In genomic region chr2:46666044-46666662, GRCh38 we compare ENCODE assay signal across 17 cellular contexts. TPM values are rescaled to one million over a fixed set of nuclear protein-coding genes. Genes with fewer than 3 reads are reported as not detected.
DNase-seq lines count a peak whose midpoint lies in the region; ATAC-seq, FAIRE-seq and TF ChIP-seq lines count a peak whose summit lies in the region.
"Had no signal": no experiment of that assay in that cellular context is flagged by ENCODE, and none has a peak within 500 bp of the region (broad histone marks: within the 10 kb centered on the region; RNA-seq: fewer than 3 reads in every experiment).

No MANE protein-coding gene starts in this region.

- TF ChIP-seq CTCF in kidney (IDR thresholded peaks at IDR 0.05; ENCODE audit: borderline replicate concordance, extremely low read depth, insufficient read depth) (no peak), sigmoid colon (IDR thresholded peaks at IDR 0.05) (no peak), GM10266 (IDR thresholded peaks at IDR 0.05; ENCODE audit: control insufficient read depth, insufficient read depth, low read depth, missing control alignments) (no peak), Peyer's patch (IDR thresholded peaks at IDR 0.05) (no peak)

- FAIRE-seq in kidney (lab: Jason Lieb, UNC), result no peak

- TF ChIP-seq POLR2A in sigmoid colon (IDR thresholded peaks at IDR 0.05), result no peak
- no peak for TF ChIP-seq POLR2A in Peyer's patch (IDR thresholded peaks at IDR 0.05)

- peak overlapping the region in 1 of 2 donors; percentile 15 for H3K27ac ChIP-seq in kidney (ENCODE audit: low read depth in 2 of 2, low read length in 2 of 2)
- H3K27ac ChIP-seq in sigmoid colon, result peak overlapping the region; percentile 58 to 80 (median 78)
- H3K27ac ChIP-seq in Peyer's patch, result peak overlapping the region in 1 of 4 donors; percentile 65
- H3K27ac ChIP-seq: dorsolateral prefrontal cortex had no signal

- H3K9me3 ChIP-seq in kidney (ENCODE audit: control insufficient read depth in 1 of 2, low read length in 2 of 2), result no peaks in the 10 kb centered on the region
- H3K9me3 ChIP-seq in sigmoid colon, result no peaks in the 10 kb centered on the region
- no peaks in the 10 kb centered on the region for H3K9me3 ChIP-seq in Peyer's patch

- 78 to 83% methylated on average over 14 of the region's 14 CpGs for WGBS in sigmoid colon, 2 donors

- intact Hi-C loops in kidney (cut with DNase I), result no loop called here
- intact Hi-C loops in sigmoid colon (cut with DNase I), result loop anchor here (2.0 kb wide), 3 partner anchors 115 to 209 kb away; no protein-coding TSS in a partner anchor

- DNase-seq in DMS 273 treated with DMSO at 0.1 percent for 48 hours (lab: John Stamatoyannopoulos, UW), result peak; percentile 81
- peak; percentile 57 for DNase-seq in cerebellum (ENCODE audit: low spot score)
- DNase-seq in kidney, result peak; percentile 80
- DNase-seq in sigmoid colon, result peak; percentile 95
- DNase-seq in GM10266 (ENCODE audit: extremely low spot score), result no peak
- no peak for DNase-seq in NCI-H1105 treated with DMSO at 0.1 percent for 48 hours (lab: John Stamatoyannopoulos, UW)
- DNase-seq in Peyer's patch, result no peak
- DNase-seq: ACHN; activated naive CD4-positive, alpha-beta T cell; H7; mesendoderm; MM.1S; NCI-H2029; stimulated activated CD4-positive, alpha-beta T cell treated with anti-CD3 and anti-CD28 coated beads, Interleukin-2, amount 100 ng/mL, for 48 hours had no signal

- no peak overlapping the region for H3K9ac ChIP-seq in kidney (ENCODE audit: low read length in 2 of 2)

- H3K4me3 ChIP-seq in kidney (ENCODE audit: low read length in 2 of 2) (no peak overlapping the region), sigmoid colon (no peak overlapping the region), Peyer's patch (no peak overlapping the region)
- H3K4me3 ChIP-seq: dorsolateral prefrontal cortex had no signal

- no peaks in the 10 kb centered on the region for H3K36me3 ChIP-seq in kidney (ENCODE audit: control insufficient read depth in 1 of 2, insufficient read depth in 2 of 2, low read length in 2 of 2)
- no peaks in the 10 kb centered on the region for H3K36me3 ChIP-seq in sigmoid colon
- H3K36me3 ChIP-seq in Peyer's patch, result no peaks in the 10 kb centered on the region

- peak; percentile 60 to 90 (median 80) for TF ChIP-seq EP300 in sigmoid colon (IDR thresholded peaks at IDR 0.05)

- no peak for ATAC-seq in HG03280 (IDR thresholded peaks at IDR 0.05; ENCODE audit: unreplicated experiment)
- ATAC-seq: WTC11 had no signal

- no peaks in the 10 kb centered on the region for H3K4me1 ChIP-seq in kidney (ENCODE audit: control insufficient read depth in 1 of 2, insufficient read depth in 1 of 2, low read depth in 1 of 2, low read length in 2 of 2)
- H3K4me1 ChIP-seq in sigmoid colon, result peaks cover 0 to 88% (median 78%) of the 10 kb centered on the region in 4 donors
- no peaks in the 10 kb centered on the region for H3K4me1 ChIP-seq in Peyer's patch

- no peaks in the 10 kb centered on the region for H3K27me3 ChIP-seq in sigmoid colon
- H3K27me3 ChIP-seq in Peyer's patch, result no peaks in the 10 kb centered on the region

RNA-seq across cellular contexts. Expression of gene SOCS5, which starts 32.9 kb away (rescaled TPM):
- total RNA-seq in cerebellum (33.7 TPM), kidney (24.1 TPM), sigmoid colon (10 to 100 TPM; 39.0 to 59.0 (median 49.1) TPM), Peyer's patch (10 to 100 TPM; 15.1 to 35.5 (median 17.0) TPM)
- polyA plus RNA-seq in kidney (ENCODE audit: insufficient read depth, low read depth, low replicate concordance) (6.1 TPM), sigmoid colon (1 to 10 TPM; 3.9 to 7.8 (median 7.4) TPM)

RNA-seq across cellular contexts. Expression of gene CRIPT, which starts 49.1 kb away (rescaled TPM):
- total RNA-seq in cerebellum (20.1 TPM), kidney (15.1 TPM), sigmoid colon (10 to 100 TPM; 15.1 to 30.1 (median 22.1) TPM), Peyer's patch (10 to 100 TPM in 3 of 4 donors, 1 to 10 TPM in 1; 9.9 to 18.2 (median 13.1) TPM)
- polyA plus RNA-seq in kidney (ENCODE audit: insufficient read depth, low read depth, low replicate concordance) (15.3 TPM), sigmoid colon (10 to 100 TPM in 2 of 3 donors, 1 to 10 TPM in 1; 6.9 to 22.4 (median 17.4) TPM)

RNA-seq across cellular contexts. Expression of gene PIGF, which starts 49.3 kb away (rescaled TPM):
- 29.9 TPM for total RNA-seq in cerebellum
- 22.3 TPM for total RNA-seq in kidney
- 37.3 TPM for polyA plus RNA-seq in kidney (ENCODE audit: insufficient read depth, low read depth, low replicate concordance)
- 10 to 100 TPM in 2 of 4 donors, 1 to 10 TPM in 2; 5.4 to 13.2 (median 10.8) TPM for total RNA-seq in sigmoid colon
- 10 to 100 TPM; 10.2 to 23.0 (median 18.3) TPM for polyA plus RNA-seq in sigmoid colon
- total RNA-seq in Peyer's patch, result 10 to 100 TPM; 11.6 to 22.1 (median 20.0) TPM

Comparison
In these comparisons a context has a peak if more than half of its experiments do, and no peak if none do; other contexts are left out.
1. DNase-seq: peak in DMS 273 treated with DMSO at 0.1 percent for 48 hours (single experiment), cerebellum (single experiment), kidney (single experiment) and sigmoid colon (single experiment); none in GM10266 (single experiment), NCI-H1105 treated with DMSO at 0.1 percent for 48 hours (single experiment) and Peyer's patch (0 of 3).